1 cellular context compared by ENCODE assay signal in genomic region chr6:136739071-136739470, GRCh38.
TF ChIP-seq lines count a peak whose summit lies in the region.

No MANE protein-coding gene starts in this region.

TF ChIP-seq in K562, 482 proteins besides CTCF, POLR2A, EP300 and RAD21 (continued from another document):
- 0 out of 2 replicates have a peak, but pooled peaks have one; percentile 29 for TF ChIP-seq ARID4B (CRISPR knock-in tag; IDR thresholded peaks at IDR 0.05)
- TF ChIP-seq TEAD1 (CRISPR knock-in tag; IDR thresholded peaks at IDR 0.05), result peak in 1 of 2 experiments; percentile 38; a peak in 1 of 4 replicates
- peak; percentile 77 for TF ChIP-seq PTTG1 (tag; IDR thresholded peaks at IDR 0.05; ENCODE audit: low read depth)
- peak; percentile 89 for TF ChIP-seq ZNF583 (CRISPR knock-in tag; IDR thresholded peaks at IDR 0.05)
- TF ChIP-seq KLF13 (tag; IDR thresholded peaks at IDR 0.05; ENCODE audit: borderline replicate concordance, low read depth), result peak; percentile 63; the same call in 1 of the 2 replicates
- no peak for TF ChIP-seq KDM5B (IDR thresholded peaks at IDR 0.05; ENCODE audit: insufficient replicate concordance, low read depth, low read length)
- TF ChIP-seq MAZ (CRISPR knock-in tag; conservative IDR thresholded peaks at IDR 0.05 in 1 of 2, IDR thresholded peaks at IDR 0.05 in 1 of 2), result peak in 1 of 2 experiments; percentile 54; a peak in 2 of 4 replicates
- TF ChIP-seq KDM4B (IDR thresholded peaks at IDR 0.05; ENCODE audit: borderline replicate concordance in 2 of 2, low read depth in 1 of 2), result no peak
- TF ChIP-seq ZNF217 (CRISPR knock-in tag; IDR thresholded peaks at IDR 0.05), result no peak
- TF ChIP-seq, protein P1, sequence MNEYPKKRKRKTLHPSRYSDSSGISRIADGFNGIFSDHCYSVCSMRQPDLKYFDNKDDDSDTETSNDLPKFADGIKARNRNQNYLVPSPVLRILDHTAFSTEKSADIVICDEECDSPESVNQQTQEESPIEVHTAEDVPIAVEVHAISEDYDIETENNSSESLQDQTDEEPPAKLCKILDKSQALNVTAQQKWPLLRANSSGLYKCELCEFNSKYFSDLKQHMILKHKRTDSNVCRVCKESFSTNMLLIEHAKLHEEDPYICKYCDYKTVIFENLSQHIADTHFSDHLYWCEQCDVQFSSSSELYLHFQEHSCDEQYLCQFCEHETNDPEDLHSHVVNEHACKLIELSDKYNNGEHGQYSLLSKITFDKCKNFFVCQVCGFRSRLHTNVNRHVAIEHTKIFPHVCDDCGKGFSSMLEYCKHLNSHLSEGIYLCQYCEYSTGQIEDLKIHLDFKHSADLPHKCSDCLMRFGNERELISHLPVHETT (CRISPR knock-in tag; conservative IDR thresholded peaks at IDR 0.05 in 1 of 2, IDR thresholded peaks at IDR 0.05 in 1 of 2), result 0 out of 4 replicates have a peak, but pooled peaks of 1 of the 2 experiments have one; percentile 39
- TF ChIP-seq CHD4 (IDR thresholded peaks at IDR 0.05; ENCODE audit: insufficient read depth, insufficient replicate concordance, low read depth, low read length, poor library complexity, severe bottlenecking), result no peak
- TF ChIP-seq ZNF695 (CRISPR knock-in tag; IDR thresholded peaks at IDR 0.05), result peak; percentile 90
- peak; percentile 74 for TF ChIP-seq PTRF (tag; IDR thresholded peaks at IDR 0.05)
- TF ChIP-seq DLX4 (CRISPR knock-in tag; IDR thresholded peaks at IDR 0.05), result no peak
